Comparison of ENCODE assay signal across 1 cellular context in the genomic region with DNA sequence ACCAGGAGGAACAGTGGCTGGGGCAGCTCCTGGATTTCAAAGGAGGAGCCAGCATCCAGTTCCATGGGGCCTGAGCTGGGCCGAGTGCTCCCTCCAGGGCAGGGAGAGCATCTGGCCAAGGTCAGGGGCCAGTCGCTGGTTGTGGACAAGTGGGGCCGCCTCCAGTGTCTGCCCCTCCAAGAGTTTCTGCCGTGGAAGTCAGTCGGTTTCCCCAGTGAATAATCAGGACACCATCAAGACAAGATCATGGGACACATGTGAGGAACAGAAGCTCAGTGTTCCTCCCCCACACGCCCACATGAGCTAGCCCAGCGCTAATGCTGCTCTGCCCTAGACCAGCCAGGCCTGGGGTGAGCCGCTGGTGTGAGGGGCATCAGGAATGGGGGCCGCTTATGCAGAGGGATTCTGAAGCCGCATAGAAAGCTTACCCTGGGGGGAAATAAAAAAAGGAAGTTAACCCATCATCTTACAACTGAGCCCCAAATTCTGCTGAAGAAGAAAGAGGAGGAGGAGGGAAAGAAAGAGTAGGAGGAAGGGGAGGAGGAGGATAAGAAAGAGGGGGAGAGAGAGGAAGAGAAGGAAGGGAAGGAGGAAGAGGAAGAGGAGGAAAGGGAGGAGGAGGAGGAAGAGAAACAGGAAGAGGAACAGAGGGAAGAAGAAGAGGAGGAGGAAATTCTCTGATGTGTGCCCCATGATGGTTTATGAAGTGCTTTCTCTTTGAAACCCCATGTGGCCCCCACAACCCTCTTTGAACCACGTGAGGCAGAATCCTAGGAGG.
TF ChIP-seq lines count a peak whose summit lies in the region.

No MANE protein-coding gene starts in this region.

TF ChIP-seq in K562, 482 proteins besides CTCF, POLR2A, EP300 and RAD21:
- TF ChIP-seq, protein P1, sequence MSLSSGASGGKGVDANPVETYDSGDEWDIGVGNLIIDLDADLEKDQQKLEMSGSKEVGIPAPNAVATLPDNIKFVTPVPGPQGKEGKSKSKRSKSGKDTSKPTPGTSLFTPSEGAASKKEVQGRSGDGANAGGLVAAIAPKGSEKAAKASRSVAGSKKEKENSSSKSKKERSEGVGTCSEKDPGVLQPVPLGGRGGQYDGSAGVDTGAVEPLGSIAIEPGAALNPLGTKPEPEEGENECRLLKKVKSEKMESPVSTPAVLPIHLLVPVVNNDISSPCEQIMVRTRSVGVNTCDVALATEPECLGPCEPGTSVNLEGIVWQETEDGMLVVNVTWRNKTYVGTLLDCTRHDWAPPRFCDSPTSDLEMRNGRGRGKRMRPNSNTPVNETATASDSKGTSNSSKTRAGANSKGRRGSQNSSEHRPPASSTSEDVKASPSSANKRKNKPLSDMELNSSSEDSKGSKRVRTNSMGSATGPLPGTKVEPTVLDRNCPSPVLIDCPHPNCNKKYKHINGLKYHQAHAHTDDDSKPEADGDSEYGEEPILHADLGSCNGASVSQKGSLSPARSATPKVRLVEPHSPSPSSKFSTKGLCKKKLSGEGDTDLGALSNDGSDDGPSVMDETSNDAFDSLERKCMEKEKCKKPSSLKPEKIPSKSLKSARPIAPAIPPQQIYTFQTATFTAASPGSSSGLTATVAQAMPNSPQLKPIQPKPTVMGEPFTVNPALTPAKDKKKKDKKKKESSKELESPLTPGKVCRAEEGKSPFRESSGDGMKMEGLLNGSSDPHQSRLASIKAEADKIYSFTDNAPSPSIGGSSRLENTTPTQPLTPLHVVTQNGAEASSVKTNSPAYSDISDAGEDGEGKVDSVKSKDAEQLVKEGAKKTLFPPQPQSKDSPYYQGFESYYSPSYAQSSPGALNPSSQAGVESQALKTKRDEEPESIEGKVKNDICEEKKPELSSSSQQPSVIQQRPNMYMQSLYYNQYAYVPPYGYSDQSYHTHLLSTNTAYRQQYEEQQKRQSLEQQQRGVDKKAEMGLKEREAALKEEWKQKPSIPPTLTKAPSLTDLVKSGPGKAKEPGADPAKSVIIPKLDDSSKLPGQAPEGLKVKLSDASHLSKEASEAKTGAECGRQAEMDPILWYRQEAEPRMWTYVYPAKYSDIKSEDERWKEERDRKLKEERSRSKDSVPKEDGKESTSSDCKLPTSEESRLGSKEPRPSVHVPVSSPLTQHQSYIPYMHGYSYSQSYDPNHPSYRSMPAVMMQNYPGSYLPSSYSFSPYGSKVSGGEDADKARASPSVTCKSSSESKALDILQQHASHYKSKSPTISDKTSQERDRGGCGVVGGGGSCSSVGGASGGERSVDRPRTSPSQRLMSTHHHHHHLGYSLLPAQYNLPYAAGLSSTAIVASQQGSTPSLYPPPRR (CRISPR knock-in tag; IDR thresholded peaks at IDR 0.05; ENCODE audit: borderline replicate concordance), result no peak
- TF ChIP-seq, protein P2, sequence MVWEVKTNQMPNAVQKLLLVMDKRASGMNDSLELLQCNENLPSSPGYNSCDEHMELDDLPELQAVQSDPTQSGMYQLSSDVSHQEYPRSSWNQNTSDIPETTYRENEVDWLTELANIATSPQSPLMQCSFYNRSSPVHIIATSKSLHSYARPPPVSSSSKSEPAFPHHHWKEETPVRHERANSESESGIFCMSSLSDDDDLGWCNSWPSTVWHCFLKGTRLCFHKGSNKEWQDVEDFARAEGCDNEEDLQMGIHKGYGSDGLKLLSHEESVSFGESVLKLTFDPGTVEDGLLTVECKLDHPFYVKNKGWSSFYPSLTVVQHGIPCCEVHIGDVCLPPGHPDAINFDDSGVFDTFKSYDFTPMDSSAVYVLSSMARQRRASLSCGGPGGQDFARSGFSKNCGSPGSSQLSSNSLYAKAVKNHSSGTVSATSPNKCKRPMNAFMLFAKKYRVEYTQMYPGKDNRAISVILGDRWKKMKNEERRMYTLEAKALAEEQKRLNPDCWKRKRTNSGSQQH (CRISPR knock-in tag; IDR thresholded peaks at IDR 0.05), result peak; percentile 77; the same call in 1 of the 2 replicates
- TF ChIP-seq, protein P3, sequence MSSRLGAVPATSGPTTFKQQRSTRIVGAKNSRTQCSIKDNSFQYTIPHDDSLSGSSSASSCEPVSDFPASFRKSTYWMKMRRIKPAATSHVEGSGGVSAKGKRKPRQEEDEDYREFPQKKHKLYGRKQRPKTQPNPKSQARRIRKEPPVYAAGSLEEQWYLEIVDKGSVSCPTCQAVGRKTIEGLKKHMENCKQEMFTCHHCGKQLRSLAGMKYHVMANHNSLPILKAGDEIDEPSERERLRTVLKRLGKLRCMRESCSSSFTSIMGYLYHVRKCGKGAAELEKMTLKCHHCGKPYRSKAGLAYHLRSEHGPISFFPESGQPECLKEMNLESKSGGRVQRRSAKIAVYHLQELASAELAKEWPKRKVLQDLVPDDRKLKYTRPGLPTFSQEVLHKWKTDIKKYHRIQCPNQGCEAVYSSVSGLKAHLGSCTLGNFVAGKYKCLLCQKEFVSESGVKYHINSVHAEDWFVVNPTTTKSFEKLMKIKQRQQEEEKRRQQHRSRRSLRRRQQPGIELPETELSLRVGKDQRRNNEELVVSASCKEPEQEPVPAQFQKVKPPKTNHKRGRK (tag; IDR thresholded peaks at IDR 0.05), result peak; percentile 65
- no peak for TF ChIP-seq RBM15 (IDR thresholded peaks at IDR 0.05; ENCODE audit: insufficient read depth, low read length)
- TF ChIP-seq ZNF263 (CRISPR knock-in tag; IDR thresholded peaks at IDR 0.05; ENCODE audit: borderline replicate concordance), result peak; percentile 67
- TF ChIP-seq FOS (IDR thresholded peaks at IDR 0.05; ENCODE audit: extremely low read depth, insufficient read length), result no peak
- peak; percentile 47 for TF ChIP-seq EGR1 (conservative IDR thresholded peaks at IDR 0.05)
- TF ChIP-seq FOXP1 (CRISPR knock-in tag; IDR thresholded peaks at IDR 0.05), result no peak
- no peak for TF ChIP-seq ZBTB1 (CRISPR knock-in tag; IDR thresholded peaks at IDR 0.05; ENCODE audit: borderline replicate concordance, low read depth)
- TF ChIP-seq, protein P4, sequence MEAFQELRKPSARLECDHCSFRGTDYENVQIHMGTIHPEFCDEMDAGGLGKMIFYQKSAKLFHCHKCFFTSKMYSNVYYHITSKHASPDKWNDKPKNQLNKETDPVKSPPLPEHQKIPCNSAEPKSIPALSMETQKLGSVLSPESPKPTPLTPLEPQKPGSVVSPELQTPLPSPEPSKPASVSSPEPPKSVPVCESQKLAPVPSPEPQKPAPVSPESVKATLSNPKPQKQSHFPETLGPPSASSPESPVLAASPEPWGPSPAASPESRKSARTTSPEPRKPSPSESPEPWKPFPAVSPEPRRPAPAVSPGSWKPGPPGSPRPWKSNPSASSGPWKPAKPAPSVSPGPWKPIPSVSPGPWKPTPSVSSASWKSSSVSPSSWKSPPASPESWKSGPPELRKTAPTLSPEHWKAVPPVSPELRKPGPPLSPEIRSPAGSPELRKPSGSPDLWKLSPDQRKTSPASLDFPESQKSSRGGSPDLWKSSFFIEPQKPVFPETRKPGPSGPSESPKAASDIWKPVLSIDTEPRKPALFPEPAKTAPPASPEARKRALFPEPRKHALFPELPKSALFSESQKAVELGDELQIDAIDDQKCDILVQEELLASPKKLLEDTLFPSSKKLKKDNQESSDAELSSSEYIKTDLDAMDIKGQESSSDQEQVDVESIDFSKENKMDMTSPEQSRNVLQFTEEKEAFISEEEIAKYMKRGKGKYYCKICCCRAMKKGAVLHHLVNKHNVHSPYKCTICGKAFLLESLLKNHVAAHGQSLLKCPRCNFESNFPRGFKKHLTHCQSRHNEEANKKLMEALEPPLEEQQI (IDR thresholded peaks at IDR 0.05), result no peak
- TF ChIP-seq, protein P5, sequence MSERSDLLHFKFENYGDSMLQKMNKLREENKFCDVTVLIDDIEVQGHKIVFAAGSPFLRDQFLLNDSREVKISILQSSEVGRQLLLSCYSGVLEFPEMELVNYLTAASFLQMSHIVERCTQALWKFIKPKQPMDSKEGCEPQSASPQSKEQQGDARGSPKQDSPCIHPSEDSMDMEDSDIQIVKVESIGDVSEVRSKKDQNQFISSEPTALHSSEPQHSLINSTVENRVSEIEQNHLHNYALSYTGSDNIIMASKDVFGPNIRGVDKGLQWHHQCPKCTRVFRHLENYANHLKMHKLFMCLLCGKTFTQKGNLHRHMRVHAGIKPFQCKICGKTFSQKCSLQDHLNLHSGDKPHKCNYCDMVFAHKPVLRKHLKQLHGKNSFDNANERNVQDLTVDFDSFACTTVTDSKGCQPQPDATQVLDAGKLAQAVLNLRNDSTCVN (CRISPR knock-in tag; IDR thresholded peaks at IDR 0.05), result peak; percentile 79; the same call in 1 of the 2 replicates
- TF ChIP-seq, protein P6, sequence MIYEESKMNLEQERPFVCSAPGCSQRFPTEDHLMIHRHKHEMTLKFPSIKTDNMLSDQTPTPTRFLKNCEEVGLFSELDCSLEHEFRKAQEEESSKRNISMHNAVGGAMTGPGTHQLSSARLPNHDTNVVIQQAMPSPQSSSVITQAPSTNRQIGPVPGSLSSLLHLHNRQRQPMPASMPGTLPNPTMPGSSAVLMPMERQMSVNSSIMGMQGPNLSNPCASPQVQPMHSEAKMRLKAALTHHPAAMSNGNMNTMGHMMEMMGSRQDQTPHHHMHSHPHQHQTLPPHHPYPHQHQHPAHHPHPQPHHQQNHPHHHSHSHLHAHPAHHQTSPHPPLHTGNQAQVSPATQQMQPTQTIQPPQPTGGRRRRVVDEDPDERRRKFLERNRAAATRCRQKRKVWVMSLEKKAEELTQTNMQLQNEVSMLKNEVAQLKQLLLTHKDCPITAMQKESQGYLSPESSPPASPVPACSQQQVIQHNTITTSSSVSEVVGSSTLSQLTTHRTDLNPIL (CRISPR knock-in tag; IDR thresholded peaks at IDR 0.05), result no peak
- TF ChIP-seq, protein P7, sequence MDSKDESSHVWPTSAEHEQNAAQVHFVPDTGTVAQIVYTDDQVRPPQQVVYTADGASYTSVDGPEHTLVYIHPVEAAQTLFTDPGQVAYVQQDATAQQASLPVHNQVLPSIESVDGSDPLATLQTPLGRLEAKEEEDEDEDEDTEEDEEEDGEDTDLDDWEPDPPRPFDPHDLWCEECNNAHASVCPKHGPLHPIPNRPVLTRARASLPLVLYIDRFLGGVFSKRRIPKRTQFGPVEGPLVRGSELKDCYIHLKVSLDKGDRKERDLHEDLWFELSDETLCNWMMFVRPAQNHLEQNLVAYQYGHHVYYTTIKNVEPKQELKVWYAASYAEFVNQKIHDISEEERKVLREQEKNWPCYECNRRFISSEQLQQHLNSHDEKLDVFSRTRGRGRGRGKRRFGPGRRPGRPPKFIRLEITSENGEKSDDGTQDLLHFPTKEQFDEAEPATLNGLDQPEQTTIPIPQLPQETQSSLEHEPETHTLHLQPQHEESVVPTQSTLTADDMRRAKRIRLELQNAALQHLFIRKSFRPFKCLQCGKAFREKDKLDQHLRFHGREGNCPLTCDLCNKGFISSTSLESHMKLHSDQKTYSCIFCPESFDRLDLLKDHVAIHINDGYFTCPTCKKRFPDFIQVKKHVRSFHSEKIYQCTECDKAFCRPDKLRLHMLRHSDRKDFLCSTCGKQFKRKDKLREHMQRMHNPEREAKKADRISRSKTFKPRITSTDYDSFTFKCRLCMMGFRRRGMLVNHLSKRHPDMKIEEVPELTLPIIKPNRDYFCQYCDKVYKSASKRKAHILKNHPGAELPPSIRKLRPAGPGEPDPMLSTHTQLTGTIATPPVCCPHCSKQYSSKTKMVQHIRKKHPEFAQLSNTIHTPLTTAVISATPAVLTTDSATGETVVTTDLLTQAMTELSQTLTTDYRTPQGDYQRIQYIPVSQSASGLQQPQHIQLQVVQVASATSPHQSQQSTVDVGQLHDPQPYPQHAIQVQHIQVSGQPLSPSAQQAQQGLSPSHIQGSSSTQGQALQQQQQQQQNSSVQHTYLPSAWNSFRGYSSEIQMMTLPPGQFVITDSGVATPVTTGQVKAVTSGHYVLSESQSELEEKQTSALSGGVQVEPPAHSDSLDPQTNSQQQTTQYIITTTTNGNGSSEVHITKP (IDR thresholded peaks at IDR 0.05; ENCODE audit: partially characterized antibody), result peak; percentile 63
